ENCODE assay signal across 8 cellular contexts in genomic region chr7:100437150-100438100, GRCh38. TPM values are rescaled to one million over a fixed set of nuclear protein-coding genes. Genes with fewer than 3 reads are reported as not detected.
DNase-seq lines count a peak whose midpoint lies in the region; ATAC-seq and TF ChIP-seq lines count a peak whose summit lies in the region.

No MANE protein-coding gene starts in this region.

- no peak for TF ChIP-seq CTCF in right lobe of liver (IDR thresholded peaks at IDR 0.05)

- no peak for DNase-seq in T-helper 2 cell treated with Interferon-gamma antibody and Interleukin-4, amounts not matched to agents 5 μg/mL and 100 μg/mL, for 36 hours (ENCODE audit: low spot score)
- DNase-seq in T-helper 2 cell (no peak), right lobe of liver (peak; percentile 38 to 60 (median 50)), H7 (no peak), HUDEP-2 (lab: John Stamatoyannopoulos, UW; ENCODE audit: unreplicated experiment in 76 of 76) (no peak)
- DNase-seq in activated naive CD8-positive, alpha-beta T cell treated with anti-CD3 and anti-CD28 coated beads for 36 hours, result no peak
- no peak for DNase-seq in central memory CD4-positive, alpha-beta T cell

- no peak overlapping the region for H3K9ac ChIP-seq in stomach smooth muscle (ENCODE audit: low read length in 2 of 2)

- H3K27ac ChIP-seq in right lobe of liver (peak overlapping the region; percentile 88 to 99 (median 99)), stomach smooth muscle (ENCODE audit: low read length) (peak overlapping the region; percentile 75)

- no peaks in the 10 kb centered on the region for H3K27me3 ChIP-seq in right lobe of liver
- H3K27me3 ChIP-seq in stomach smooth muscle (ENCODE audit: control insufficient read depth in 1 of 2, insufficient read depth in 2 of 2, low read length in 2 of 2), result no peaks in the 10 kb centered on the region
- no peaks in the 10 kb centered on the region for H3K27me3 ChIP-seq in H7 (ENCODE audit: control insufficient read depth, insufficient read depth, low read length)

- 81% methylated on average over 16 of the region's 28 CpGs for WGBS in right lobe of liver (ENCODE audit: insufficient coverage, low coverage, low lambda C conversion rate, missing lambda C conversion rate)

- no peak for ATAC-seq in right lobe of liver

- intact Hi-C loops in right lobe of liver (cut with DNase I), result no loop called here

- peaks cover 27% of the 10 kb centered on the region for H3K4me1 Mint-ChIP-seq in T-helper 2 cell treated with Interferon-gamma antibody and Interleukin-4, amounts not matched to agents 5 μg/mL and 100 μg/mL, for 36 hours (ENCODE audit: low read depth)
- peaks cover 30% of the 10 kb centered on the region for H3K4me1 Mint-ChIP-seq in activated naive CD8-positive, alpha-beta T cell treated with anti-CD3 and anti-CD28 coated beads for 36 hours

- peaks cover 0 to 19% (median 3%) of the 10 kb centered on the region in 4 donors for H3K4me1 ChIP-seq in right lobe of liver
- peaks cover 25% of the 10 kb centered on the region for H3K4me1 ChIP-seq in stomach smooth muscle (ENCODE audit: control insufficient read depth, insufficient read depth, low read length)

- H3K9me3 ChIP-seq in right lobe of liver (no peaks in the 10 kb centered on the region), stomach smooth muscle (ENCODE audit: control insufficient read depth in 2 of 2, low read length in 2 of 2) (no peaks in the 10 kb centered on the region)

- H3K9me3 Mint-ChIP-seq in T-helper 2 cell treated with Interferon-gamma antibody and Interleukin-4, amounts not matched to agents 5 μg/mL and 100 μg/mL, for 36 hours, result no peaks in the 10 kb centered on the region
- H3K9me3 Mint-ChIP-seq in activated naive CD8-positive, alpha-beta T cell treated with anti-CD3 and anti-CD28 coated beads for 36 hours, result no peaks in the 10 kb centered on the region

- H3K36me3 ChIP-seq in right lobe of liver (peaks cover 0 to 21% (median 4%) of the 10 kb centered on the region in 4 donors), stomach smooth muscle (ENCODE audit: control insufficient read depth in 2 of 2, insufficient read depth in 2 of 2, low read length in 2 of 2) (peaks cover 17% of the 10 kb centered on the region in 2 donors), H7 (replicated peaks; ENCODE audit: control insufficient read depth, insufficient read depth, low read length) (peaks cover 18% of the 10 kb centered on the region)

- H3K4me3 ChIP-seq in right lobe of liver (peak overlapping the region in 2 of 3 donors; percentile 80 to 92), stomach smooth muscle (ENCODE audit: low read length in 2 of 2) (no peak overlapping the region), H7 (ENCODE audit: insufficient read depth, low read depth, low read length) (no peak overlapping the region)

- peak overlapping the region; percentile 26 for H3K27ac Mint-ChIP-seq in T-helper 2 cell treated with Interferon-gamma antibody and Interleukin-4, amounts not matched to agents 5 μg/mL and 100 μg/mL, for 36 hours
- H3K27ac Mint-ChIP-seq in activated naive CD8-positive, alpha-beta T cell treated with anti-CD3 and anti-CD28 coated beads for 36 hours, result no peak overlapping the region

- peak overlapping the region; percentile 38 for H3K4me3 Mint-ChIP-seq in T-helper 2 cell treated with Interferon-gamma antibody and Interleukin-4, amounts not matched to agents 5 μg/mL and 100 μg/mL, for 36 hours
- H3K4me3 Mint-ChIP-seq in activated naive CD8-positive, alpha-beta T cell treated with anti-CD3 and anti-CD28 coated beads for 36 hours, result peak overlapping the region; percentile 7

- H3K36me3 Mint-ChIP-seq in T-helper 2 cell treated with Interferon-gamma antibody and Interleukin-4, amounts not matched to agents 5 μg/mL and 100 μg/mL, for 36 hours (ENCODE audit: low read depth), result peaks cover 35% of the 10 kb centered on the region
- peaks cover 32% of the 10 kb centered on the region for H3K36me3 Mint-ChIP-seq in activated naive CD8-positive, alpha-beta T cell treated with anti-CD3 and anti-CD28 coated beads for 36 hours

- TF ChIP-seq POLR2A in right lobe of liver (IDR thresholded peaks at IDR 0.05), result no peak

- H3K27me3 Mint-ChIP-seq in T-helper 2 cell treated with Interferon-gamma antibody and Interleukin-4, amounts not matched to agents 5 μg/mL and 100 μg/mL, for 36 hours (ENCODE audit: low read depth), result no peaks in the 10 kb centered on the region
- H3K27me3 Mint-ChIP-seq in activated naive CD8-positive, alpha-beta T cell treated with anti-CD3 and anti-CD28 coated beads for 36 hours, result no peaks in the 10 kb centered on the region

RNA-seq across cellular contexts. Expression of gene PPP1R35, which starts 1.1 kb away (rescaled TPM):
- 10 to 100 TPM; 45.7 to 46.4 TPM for total RNA-seq in activated naive CD8-positive, alpha-beta T cell treated with anti-CD3 and anti-CD28 coated beads for 36 hours
- total RNA-seq in right lobe of liver, result 10 to 100 TPM in 5 of 6 experiments, 1 to 10 TPM in 1; 9.8 to 26.8 (median 13.2) TPM
- 96.6 and 97.8 TPM in 2 replicates for total RNA-seq in H7 (2014; rRNA removed; shearing (Covaris generic))

RNA-seq across cellular contexts. Expression of gene MEPCE, which starts 7.8 kb away (rescaled TPM):
- total RNA-seq in activated naive CD8-positive, alpha-beta T cell treated with anti-CD3 and anti-CD28 coated beads for 36 hours, result 10 to 100 TPM; 60.1 to 65.4 TPM
- 10 to 100 TPM; 17.1 to 25.1 (median 20.7) TPM for total RNA-seq in right lobe of liver
- 47.1 and 50.5 TPM in 2 replicates for total RNA-seq in H7 (2014; rRNA removed; shearing (Covaris generic))

RNA-seq across cellular contexts. Expression of gene ZCWPW1, which starts 8.9 kb away (rescaled TPM):
- 1 to 10 TPM; 2.9 to 3.0 TPM for total RNA-seq in activated naive CD8-positive, alpha-beta T cell treated with anti-CD3 and anti-CD28 coated beads for 36 hours
- total RNA-seq in right lobe of liver, result 1 to 10 TPM in 5 of 6 experiments, under 1 TPM in 1; 0.86 to 5.7 (median 2.7) TPM
- total RNA-seq in H7 (2014; rRNA removed; shearing (Covaris generic)), result 0.87 and 1.6 TPM in 2 replicates

RNA-seq across cellular contexts. Expression of gene SPACDR, which starts 26.6 kb away (rescaled TPM):
- total RNA-seq in activated naive CD8-positive, alpha-beta T cell treated with anti-CD3 and anti-CD28 coated beads for 36 hours, result 1 to 10 TPM; 1.0 to 1.5 TPM
- not detected for total RNA-seq in right lobe of liver
- 0.11 and 1.1 TPM in 2 replicates for total RNA-seq in H7 (2014; rRNA removed; shearing (Covaris generic))

RNA-seq across cellular contexts. Expression of gene TSC22D4, which starts 41.6 kb away (rescaled TPM):
- 10 to 100 TPM; 81.4 to 83.7 TPM for total RNA-seq in activated naive CD8-positive, alpha-beta T cell treated with anti-CD3 and anti-CD28 coated beads for 36 hours
- 10 to 100 TPM; 12.5 to 20.5 (median 17.0) TPM for total RNA-seq in right lobe of liver
- 31.5 and 35.8 TPM in 2 replicates for total RNA-seq in H7 (2014; rRNA removed; shearing (Covaris generic))

Comparison
In these comparisons a context has a peak if more than half of its experiments do, and no peak if none do; other contexts are left out.
1. DNase-seq: peak in right lobe of liver (3 of 3); none in T-helper 2 cell treated with Interferon-gamma antibody and Interleukin-4, amounts not matched to agents 5 μg/mL and 100 μg/mL, for 36 hours (single experiment), T-helper 2 cell (0 of 5), activated naive CD8-positive, alpha-beta T cell treated with anti-CD3 and anti-CD28 coated beads for 36 hours (single experiment), central memory CD4-positive, alpha-beta T cell (single experiment), H7 (single experiment) and HUDEP-2 (0 of 76).
2. H3K4me3 ChIP-seq: peak in right lobe of liver (2 of 3); none in stomach smooth muscle (0 of 2) and H7 (single experiment).